24 cellular contexts compared by ENCODE assay signal in genomic region chr5:77771452-77771851, GRCh38. TPM values are rescaled to one million over a fixed set of nuclear protein-coding genes. Genes with fewer than 3 reads are reported as not detected.
DNase-seq lines count a peak whose midpoint lies in the region; ATAC-seq, FAIRE-seq and TF ChIP-seq lines count a peak whose summit lies in the region.
"Had no signal": no experiment of that assay in that cellular context is flagged by ENCODE, and none has a peak within 500 bp of the region (broad histone marks: within the 10 kb centered on the region; RNA-seq: fewer than 3 reads in every experiment).

No MANE protein-coding gene starts in this region.

- H3K4me3 Mint-ChIP-seq in activated CD8-positive, alpha-beta T cell treated with anti-CD3 and anti-CD28 coated beads for 36 hours = peak overlapping the region; percentile 3
- no peak overlapping the region for H3K4me3 Mint-ChIP-seq in activated CD8-positive, alpha-beta T cell treated with anti-CD3 and anti-CD28 coated beads, Interleukin-2, amount 10 ng/mL, durations not matched to agents 7 days and 5 days
- no peak overlapping the region for H3K4me3 Mint-ChIP-seq in HFFc6
- H3K4me3 Mint-ChIP-seq: central memory CD8-positive, alpha-beta T cell; neural progenitor cell had no signal

- no peak for DNase-seq in activated CD8-positive, alpha-beta T cell treated with anti-CD3 and anti-CD28 coated beads for 36 hours
- DNase-seq in activated CD8-positive, alpha-beta T cell treated with anti-CD3 and anti-CD28 coated beads, Interleukin-2, amount 10 ng/mL, durations not matched to agents 7 days and 5 days = no peak
- DNase-seq in HFFc6 (no peak), bronchial epithelial cell (ENCODE audit: low read depth) (peak; percentile 7), psoas muscle (no peak), NOMO-1 treated with dmso at 0.1 percent for 144 hours (lab: John Stamatoyannopoulos, UW; ENCODE audit: unreplicated experiment) (no peak), COR-L47 (lab: John Stamatoyannopoulos, UW) (no peak)
- DNase-seq: activated CD4-positive, CD25-positive, alpha-beta regulatory T cell treated with anti-CD3 and anti-CD28 coated beads, Interleukin-2, amount 50 U/mL, for 72 hours; activated gamma-delta T cell treated with Interleukin-2 at 50 U/mL for 16 hours; aorta; DMS 273 treated with DMSO at 0.1 percent for 48 hours; NCI-H69; SHP77; stimulated activated CD4-positive, alpha-beta T cell treated with anti-CD3 and anti-CD28 coated beads, Interleukin-1b, Interleukin-23, amount 100 ng/mL, for 48 hours; stimulated activated naive CD4-positive, alpha-beta T cell treated with Interleukin-2 at 50 U/mL for 16 hours; SW 1271; upper lobe of left lung had no signal

- peaks cover 62% of the 10 kb centered on the region for H3K4me1 Mint-ChIP-seq in activated CD8-positive, alpha-beta T cell treated with anti-CD3 and anti-CD28 coated beads for 36 hours (ENCODE audit: low read depth)
- peaks cover 38% of the 10 kb centered on the region for H3K4me1 Mint-ChIP-seq in activated CD8-positive, alpha-beta T cell treated with anti-CD3 and anti-CD28 coated beads, Interleukin-2, amount 10 ng/mL, durations not matched to agents 7 days and 5 days (ENCODE audit: low read depth)
- H3K4me1 Mint-ChIP-seq in HFFc6 (ENCODE audit: low read depth) = peaks cover 34% of the 10 kb centered on the region

- no peak for ATAC-seq in activated CD8-positive, alpha-beta T cell treated with anti-CD3 and anti-CD28 coated beads for 36 hours
- ATAC-seq in activated CD8-positive, alpha-beta T cell treated with anti-CD3 and anti-CD28 coated beads, Interleukin-2, amount 10 ng/mL, durations not matched to agents 7 days and 5 days = no peak
- no peak for ATAC-seq in psoas muscle
- ATAC-seq in HG03025 (IDR thresholded peaks at IDR 0.05; ENCODE audit: low FRiP score, unreplicated experiment) = no peak

- H3K4me1 ChIP-seq in psoas muscle = peaks cover 61% of the 10 kb centered on the region

- H3K27me3 Mint-ChIP-seq in activated CD8-positive, alpha-beta T cell treated with anti-CD3 and anti-CD28 coated beads for 36 hours = no peaks in the 10 kb centered on the region
- H3K27me3 Mint-ChIP-seq in activated CD8-positive, alpha-beta T cell treated with anti-CD3 and anti-CD28 coated beads, Interleukin-2, amount 10 ng/mL, durations not matched to agents 7 days and 5 days (ENCODE audit: low read depth) = no peaks in the 10 kb centered on the region
- no peaks in the 10 kb centered on the region for H3K27me3 Mint-ChIP-seq in HFFc6 (ENCODE audit: insufficient read depth)
- H3K27me3 Mint-ChIP-seq: central memory CD8-positive, alpha-beta T cell; IgD-negative memory B cell; progenitor cell of endocrine pancreas had no signal

- peaks cover 2% of the 10 kb centered on the region for H3K36me3 ChIP-seq in bronchial epithelial cell (ENCODE audit: control insufficient read depth, insufficient read depth, low read length)
- peaks cover 3 to 26% of the 10 kb centered on the region in 2 donors for H3K36me3 ChIP-seq in psoas muscle (ENCODE audit: insufficient read depth in 1 of 2, low read depth in 1 of 2)
- H3K36me3 ChIP-seq: neural progenitor cell had no signal

- CTCF ChIA-PET in activated CD8-positive, alpha-beta T cell treated with anti-CD3 and anti-CD28 coated beads for 36 hours (lab: Charles Lee) = no interaction called here
- CTCF ChIA-PET in activated CD8-positive, alpha-beta T cell treated with anti-CD3 and anti-CD28 coated beads, Interleukin-2, amount 10 ng/mL, durations not matched to agents 7 days and 5 days (lab: Charles Lee) = no interaction called here

- H3K4me3 ChIP-seq in bronchial epithelial cell (ENCODE audit: low read depth, low read length) (no peak overlapping the region), psoas muscle (peak overlapping the region; percentile 3)
- H3K4me3 ChIP-seq: esophagus muscularis mucosa, neural progenitor cell, upper lobe of left lung had no signal

- WGBS in psoas muscle, 3 donors = 60 to 80% (median 64%) methylated on average over 5 of the region's 5 CpGs

- no peaks in the 10 kb centered on the region for H3K9me3 ChIP-seq in psoas muscle
- H3K9me3 ChIP-seq: esophagus muscularis mucosa, upper lobe of left lung had no signal

- H3K27me3 ChIP-seq in bronchial epithelial cell (ENCODE audit: control insufficient read depth, insufficient read depth, low read length) = no peaks in the 10 kb centered on the region
- H3K27me3 ChIP-seq in psoas muscle (ENCODE audit: insufficient read depth in 3 of 3, low read length in 2 of 3) = no peaks in the 10 kb centered on the region
- H3K27me3 ChIP-seq: esophagus muscularis mucosa, neural progenitor cell, upper lobe of left lung had no signal

- no peak for FAIRE-seq in bronchial epithelial cell (lab: Jason Lieb, UNC)
- FAIRE-seq: A204.1 had no signal

- no peaks in the 10 kb centered on the region for H3K9me3 Mint-ChIP-seq in activated CD8-positive, alpha-beta T cell treated with anti-CD3 and anti-CD28 coated beads for 36 hours
- H3K9me3 Mint-ChIP-seq in activated CD8-positive, alpha-beta T cell treated with anti-CD3 and anti-CD28 coated beads, Interleukin-2, amount 10 ng/mL, durations not matched to agents 7 days and 5 days (ENCODE audit: insufficient read depth) = no peaks in the 10 kb centered on the region
- no peaks in the 10 kb centered on the region for H3K9me3 Mint-ChIP-seq in HFFc6
- H3K9me3 Mint-ChIP-seq: central memory CD8-positive, alpha-beta T cell; IgD-negative memory B cell had no signal

- intact Hi-C loops in activated CD8-positive, alpha-beta T cell treated with anti-CD3 and anti-CD28 coated beads for 36 hours (cut with micrococcal nuclease) = no loop called here
- intact Hi-C loops in psoas muscle (cut with DNase I) = loop anchor here in 1 of 2 donors (10.0 kb wide), 1 partner anchor 127 kb away; no protein-coding TSS in a partner anchor

- H3K27ac ChIP-seq in psoas muscle = no peak overlapping the region
- H3K27ac ChIP-seq: esophagus muscularis mucosa, neural progenitor cell, upper lobe of left lung had no signal

- peak overlapping the region; percentile 18 for H3K27ac Mint-ChIP-seq in activated CD8-positive, alpha-beta T cell treated with anti-CD3 and anti-CD28 coated beads for 36 hours
- no peak overlapping the region for H3K27ac Mint-ChIP-seq in activated CD8-positive, alpha-beta T cell treated with anti-CD3 and anti-CD28 coated beads, Interleukin-2, amount 10 ng/mL, durations not matched to agents 7 days and 5 days
- 0 out of 2 replicates have a peak overlapping the region, but pooled peaks have one; percentile 8 for H3K27ac Mint-ChIP-seq in HFFc6
- H3K27ac Mint-ChIP-seq: IgD-negative memory B cell, neural progenitor cell, progenitor cell of endocrine pancreas had no signal

- TF ChIP-seq CTCF in activated CD8-positive, alpha-beta T cell treated with anti-CD3 and anti-CD28 coated beads for 36 hours (IDR thresholded peaks at IDR 0.05) = no peak
- no peak for TF ChIP-seq CTCF in HFFc6 (IDR thresholded peaks at IDR 0.05)
- TF ChIP-seq CTCF in bronchial epithelial cell (IDR thresholded peaks at IDR 0.05; ENCODE audit: insufficient read depth, low read length, severe bottlenecking) = no peak
- TF ChIP-seq CTCF in psoas muscle (IDR thresholded peaks at IDR 0.05) = no peak

- POLR2A ChIA-PET in activated CD8-positive, alpha-beta T cell treated with anti-CD3 and anti-CD28 coated beads for 36 hours (lab: Charles Lee) = no interaction called here
- POLR2A ChIA-PET in activated CD8-positive, alpha-beta T cell treated with anti-CD3 and anti-CD28 coated beads, Interleukin-2, amount 10 ng/mL, durations not matched to agents 7 days and 5 days (lab: Charles Lee) = no interaction called here

- H3K36me3 Mint-ChIP-seq in activated CD8-positive, alpha-beta T cell treated with anti-CD3 and anti-CD28 coated beads for 36 hours (ENCODE audit: low read depth) = peaks cover 50% of the 10 kb centered on the region
- peaks cover 45% of the 10 kb centered on the region for H3K36me3 Mint-ChIP-seq in activated CD8-positive, alpha-beta T cell treated with anti-CD3 and anti-CD28 coated beads, Interleukin-2, amount 10 ng/mL, durations not matched to agents 7 days and 5 days (ENCODE audit: low read depth)
- peaks cover 49% of the 10 kb centered on the region for H3K36me3 Mint-ChIP-seq in HFFc6 (ENCODE audit: low read depth)

RNA-seq across cellular contexts. Expression of gene TBCA, which starts 4.7 kb away (rescaled TPM):
- 100 to 1,000 TPM; 192 to 196 TPM for total RNA-seq in activated CD8-positive, alpha-beta T cell treated with anti-CD3 and anti-CD28 coated beads for 36 hours
- total RNA-seq in activated CD8-positive, alpha-beta T cell treated with anti-CD3 and anti-CD28 coated beads, Interleukin-2, amount 10 ng/mL, durations not matched to agents 7 days and 5 days = 100 to 1,000 TPM; 159 to 168 TPM
- total RNA-seq in HFFc6 (2021; fragmentation: NEBNext Ultra II Directional; extraction: Animal tissue kit (Norgen Biotek cat#: 25700)) = 100 to 1,000 TPM; 172 to 225 (median 210) TPM
- 68.2 and 112 TPM in 2 replicates for total RNA-seq in bronchial epithelial cell
- total RNA-seq in psoas muscle = 100 to 1,000 TPM in 3 of 4 donors, 10 to 100 TPM in 1; 93.3 to 132 (median 117) TPM
- polyA plus RNA-seq in psoas muscle = 100 to 1,000 TPM; 133 to 209 (median 141) TPM
